In the genomic region with DNA sequence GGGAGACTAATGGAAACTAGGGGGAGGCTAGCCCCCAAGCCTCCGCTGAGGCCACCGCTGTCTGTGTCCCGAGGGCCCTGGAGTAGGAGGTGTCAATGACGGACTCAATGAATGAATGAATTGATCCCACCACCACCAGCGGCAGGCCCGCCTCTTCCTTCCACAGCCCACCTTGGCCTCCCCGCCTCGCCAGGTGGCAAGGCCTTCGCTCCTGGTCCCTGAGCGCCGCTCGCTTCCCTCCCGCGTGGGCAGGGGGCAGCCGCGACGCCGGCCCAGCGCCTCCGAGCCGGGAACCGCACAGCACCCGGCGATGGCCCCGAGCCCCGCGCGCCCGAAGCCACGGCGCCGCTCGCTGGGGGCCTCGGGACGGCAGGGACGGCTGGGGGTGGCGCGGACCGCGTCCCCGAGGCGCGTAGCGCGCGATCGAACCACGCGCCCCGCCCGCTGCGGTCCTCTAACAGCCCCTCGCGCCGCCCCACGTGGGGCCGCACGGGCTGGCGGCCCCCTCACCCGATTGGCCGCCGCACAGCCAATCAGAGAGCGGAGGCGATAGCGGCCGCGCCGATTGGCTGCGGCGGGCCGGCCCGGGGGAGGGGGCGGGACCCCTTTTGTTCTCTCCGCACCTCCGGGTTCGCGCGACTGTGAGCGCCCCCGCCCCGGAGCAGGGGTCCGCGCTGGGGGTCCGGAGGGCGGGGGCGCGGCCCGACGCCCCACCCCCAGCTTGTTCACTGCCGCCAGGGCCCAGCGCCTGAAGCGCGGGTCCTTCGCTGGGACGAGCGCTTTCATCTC, we compare ENCODE assay signal across 1 cellular context.
A peak's percentile ranks its signal among the peaks of the same experiment; 100 is the strongest.
TF ChIP-seq lines count a peak whose summit lies in the region.

No MANE protein-coding gene starts in this region.

TF ChIP-seq in WTC11, 78 proteins besides CTCF, POLR2A, EP300 and RAD21 (continued from another document):
- TF ChIP-seq, protein P1, sequence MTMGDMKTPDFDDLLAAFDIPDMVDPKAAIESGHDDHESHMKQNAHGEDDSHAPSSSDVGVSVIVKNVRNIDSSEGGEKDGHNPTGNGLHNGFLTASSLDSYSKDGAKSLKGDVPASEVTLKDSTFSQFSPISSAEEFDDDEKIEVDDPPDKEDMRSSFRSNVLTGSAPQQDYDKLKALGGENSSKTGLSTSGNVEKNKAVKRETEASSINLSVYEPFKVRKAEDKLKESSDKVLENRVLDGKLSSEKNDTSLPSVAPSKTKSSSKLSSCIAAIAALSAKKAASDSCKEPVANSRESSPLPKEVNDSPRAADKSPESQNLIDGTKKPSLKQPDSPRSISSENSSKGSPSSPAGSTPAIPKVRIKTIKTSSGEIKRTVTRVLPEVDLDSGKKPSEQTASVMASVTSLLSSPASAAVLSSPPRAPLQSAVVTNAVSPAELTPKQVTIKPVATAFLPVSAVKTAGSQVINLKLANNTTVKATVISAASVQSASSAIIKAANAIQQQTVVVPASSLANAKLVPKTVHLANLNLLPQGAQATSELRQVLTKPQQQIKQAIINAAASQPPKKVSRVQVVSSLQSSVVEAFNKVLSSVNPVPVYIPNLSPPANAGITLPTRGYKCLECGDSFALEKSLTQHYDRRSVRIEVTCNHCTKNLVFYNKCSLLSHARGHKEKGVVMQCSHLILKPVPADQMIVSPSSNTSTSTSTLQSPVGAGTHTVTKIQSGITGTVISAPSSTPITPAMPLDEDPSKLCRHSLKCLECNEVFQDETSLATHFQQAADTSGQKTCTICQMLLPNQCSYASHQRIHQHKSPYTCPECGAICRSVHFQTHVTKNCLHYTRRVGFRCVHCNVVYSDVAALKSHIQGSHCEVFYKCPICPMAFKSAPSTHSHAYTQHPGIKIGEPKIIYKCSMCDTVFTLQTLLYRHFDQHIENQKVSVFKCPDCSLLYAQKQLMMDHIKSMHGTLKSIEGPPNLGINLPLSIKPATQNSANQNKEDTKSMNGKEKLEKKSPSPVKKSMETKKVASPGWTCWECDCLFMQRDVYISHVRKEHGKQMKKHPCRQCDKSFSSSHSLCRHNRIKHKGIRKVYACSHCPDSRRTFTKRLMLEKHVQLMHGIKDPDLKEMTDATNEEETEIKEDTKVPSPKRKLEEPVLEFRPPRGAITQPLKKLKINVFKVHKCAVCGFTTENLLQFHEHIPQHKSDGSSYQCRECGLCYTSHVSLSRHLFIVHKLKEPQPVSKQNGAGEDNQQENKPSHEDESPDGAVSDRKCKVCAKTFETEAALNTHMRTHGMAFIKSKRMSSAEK (CRISPR knock-in tag; IDR thresholded peaks at IDR 0.05; ENCODE audit: borderline replicate concordance) = no peak
- TF ChIP-seq, protein P2, sequence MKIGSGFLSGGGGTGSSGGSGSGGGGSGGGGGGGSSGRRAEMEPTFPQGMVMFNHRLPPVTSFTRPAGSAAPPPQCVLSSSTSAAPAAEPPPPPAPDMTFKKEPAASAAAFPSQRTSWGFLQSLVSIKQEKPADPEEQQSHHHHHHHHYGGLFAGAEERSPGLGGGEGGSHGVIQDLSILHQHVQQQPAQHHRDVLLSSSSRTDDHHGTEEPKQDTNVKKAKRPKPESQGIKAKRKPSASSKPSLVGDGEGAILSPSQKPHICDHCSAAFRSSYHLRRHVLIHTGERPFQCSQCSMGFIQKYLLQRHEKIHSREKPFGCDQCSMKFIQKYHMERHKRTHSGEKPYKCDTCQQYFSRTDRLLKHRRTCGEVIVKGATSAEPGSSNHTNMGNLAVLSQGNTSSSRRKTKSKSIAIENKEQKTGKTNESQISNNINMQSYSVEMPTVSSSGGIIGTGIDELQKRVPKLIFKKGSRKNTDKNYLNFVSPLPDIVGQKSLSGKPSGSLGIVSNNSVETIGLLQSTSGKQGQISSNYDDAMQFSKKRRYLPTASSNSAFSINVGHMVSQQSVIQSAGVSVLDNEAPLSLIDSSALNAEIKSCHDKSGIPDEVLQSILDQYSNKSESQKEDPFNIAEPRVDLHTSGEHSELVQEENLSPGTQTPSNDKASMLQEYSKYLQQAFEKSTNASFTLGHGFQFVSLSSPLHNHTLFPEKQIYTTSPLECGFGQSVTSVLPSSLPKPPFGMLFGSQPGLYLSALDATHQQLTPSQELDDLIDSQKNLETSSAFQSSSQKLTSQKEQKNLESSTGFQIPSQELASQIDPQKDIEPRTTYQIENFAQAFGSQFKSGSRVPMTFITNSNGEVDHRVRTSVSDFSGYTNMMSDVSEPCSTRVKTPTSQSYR (CRISPR knock-in tag; IDR thresholded peaks at IDR 0.05) = no peak
- no peak for TF ChIP-seq ZNF396 (CRISPR knock-in tag; IDR thresholded peaks at IDR 0.05; ENCODE audit: borderline replicate concordance)
- no peak for TF ChIP-seq SMAD4 (CRISPR knock-in tag; IDR thresholded peaks at IDR 0.05)
- TF ChIP-seq TP53 (CRISPR knock-in tag; IDR thresholded peaks at IDR 0.05) = peak; percentile 93; the same call in 1 of the 2 replicates
- no peak for TF ChIP-seq IRF2 (CRISPR knock-in tag; IDR thresholded peaks at IDR 0.05; ENCODE audit: borderline replicate concordance, low read depth)
- no peak for TF ChIP-seq ZBTB21 (CRISPR knock-in tag; IDR thresholded peaks at IDR 0.05; ENCODE audit: borderline replicate concordance)
- TF ChIP-seq, protein P3, sequence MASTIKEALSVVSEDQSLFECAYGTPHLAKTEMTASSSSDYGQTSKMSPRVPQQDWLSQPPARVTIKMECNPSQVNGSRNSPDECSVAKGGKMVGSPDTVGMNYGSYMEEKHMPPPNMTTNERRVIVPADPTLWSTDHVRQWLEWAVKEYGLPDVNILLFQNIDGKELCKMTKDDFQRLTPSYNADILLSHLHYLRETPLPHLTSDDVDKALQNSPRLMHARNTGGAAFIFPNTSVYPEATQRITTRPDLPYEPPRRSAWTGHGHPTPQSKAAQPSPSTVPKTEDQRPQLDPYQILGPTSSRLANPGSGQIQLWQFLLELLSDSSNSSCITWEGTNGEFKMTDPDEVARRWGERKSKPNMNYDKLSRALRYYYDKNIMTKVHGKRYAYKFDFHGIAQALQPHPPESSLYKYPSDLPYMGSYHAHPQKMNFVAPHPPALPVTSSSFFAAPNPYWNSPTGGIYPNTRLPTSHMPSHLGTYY (CRISPR knock-in tag; IDR thresholded peaks at IDR 0.05) = no peak
- 0 out of 2 replicates have a peak, but pooled peaks have one; percentile 46 for TF ChIP-seq ZNF219 (CRISPR knock-in tag; IDR thresholded peaks at IDR 0.05; ENCODE audit: borderline replicate concordance)
- TF ChIP-seq ZNF263 (CRISPR knock-in tag; IDR thresholded peaks at IDR 0.05; ENCODE audit: low read depth) = no peak
- TF ChIP-seq, protein P4, sequence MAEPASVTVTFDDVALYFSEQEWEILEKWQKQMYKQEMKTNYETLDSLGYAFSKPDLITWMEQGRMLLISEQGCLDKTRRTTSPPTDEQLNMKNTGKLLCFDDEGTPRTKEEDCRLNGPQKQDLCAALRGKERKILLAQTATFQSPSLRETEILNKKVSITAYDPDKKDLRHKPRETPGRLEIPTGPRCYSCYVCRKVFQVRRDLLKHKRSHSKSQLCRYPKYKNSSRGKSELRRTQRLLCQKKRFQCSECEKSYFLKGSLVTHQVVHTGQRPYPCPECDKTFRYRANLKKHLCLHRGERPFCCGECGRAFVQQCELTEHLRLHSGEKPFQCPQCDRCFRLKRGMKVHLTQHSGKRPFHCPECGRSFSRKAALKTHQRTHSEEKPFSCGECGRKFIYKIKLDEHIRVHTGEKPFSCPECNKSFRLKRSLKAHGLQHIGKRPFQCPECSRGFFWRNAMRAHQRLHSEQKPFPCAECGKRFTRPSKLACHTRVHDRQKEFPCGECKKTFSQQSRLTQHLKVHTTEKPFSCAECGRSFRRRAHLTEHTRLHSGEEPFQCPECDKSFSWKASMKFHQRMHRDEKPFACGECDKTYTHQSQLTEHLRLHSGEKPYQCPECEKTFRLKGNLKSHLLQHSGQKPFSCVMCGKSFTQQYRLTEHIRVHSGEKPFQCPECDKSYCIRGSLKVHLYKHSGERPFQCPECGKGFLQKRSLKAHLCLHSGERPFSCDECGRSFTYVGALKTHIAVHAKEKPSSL (CRISPR knock-in tag; conservative IDR thresholded peaks at IDR 0.05) = no peak
- TF ChIP-seq, protein P5, sequence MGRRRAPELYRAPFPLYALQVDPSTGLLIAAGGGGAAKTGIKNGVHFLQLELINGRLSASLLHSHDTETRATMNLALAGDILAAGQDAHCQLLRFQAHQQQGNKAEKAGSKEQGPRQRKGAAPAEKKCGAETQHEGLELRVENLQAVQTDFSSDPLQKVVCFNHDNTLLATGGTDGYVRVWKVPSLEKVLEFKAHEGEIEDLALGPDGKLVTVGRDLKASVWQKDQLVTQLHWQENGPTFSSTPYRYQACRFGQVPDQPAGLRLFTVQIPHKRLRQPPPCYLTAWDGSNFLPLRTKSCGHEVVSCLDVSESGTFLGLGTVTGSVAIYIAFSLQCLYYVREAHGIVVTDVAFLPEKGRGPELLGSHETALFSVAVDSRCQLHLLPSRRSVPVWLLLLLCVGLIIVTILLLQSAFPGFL (CRISPR knock-in tag; IDR thresholded peaks at IDR 0.05; ENCODE audit: borderline replicate concordance) = no peak
- no peak for TF ChIP-seq CBFB (CRISPR knock-in tag; IDR thresholded peaks at IDR 0.05; ENCODE audit: low read depth)
- TF ChIP-seq TEAD4 (CRISPR knock-in tag; IDR thresholded peaks at IDR 0.05) = peak; percentile 70; the same call in 1 of the 2 replicates
